In the genomic region with DNA sequence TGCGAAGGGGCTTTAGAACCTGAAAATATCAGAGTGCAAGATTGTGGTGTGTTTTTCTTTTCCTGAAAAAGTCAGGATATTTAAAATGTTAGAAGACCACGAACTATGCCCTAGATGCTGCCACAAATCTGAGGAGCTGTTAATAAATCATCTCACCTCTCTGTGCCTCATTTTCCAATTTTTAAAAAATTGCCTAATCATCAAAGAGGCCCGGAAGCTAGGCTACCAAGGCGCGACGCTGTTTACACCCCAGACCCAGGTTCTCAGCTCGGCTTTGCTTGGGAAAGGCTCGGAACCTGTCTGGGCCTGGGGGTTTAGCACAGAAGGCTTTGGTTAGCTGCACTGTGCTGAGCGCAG, we compare ENCODE assay signal across 9 cellular contexts.
DNase-seq lines count a peak whose midpoint lies in the region; ATAC-seq and TF ChIP-seq lines count a peak whose summit lies in the region.
"Had no signal": no experiment of that assay in that cellular context is flagged by ENCODE, and none has a peak within 500 bp of the region (broad histone marks: within the 10 kb centered on the region; RNA-seq: fewer than 3 reads in every experiment).

No MANE protein-coding gene starts in this region.

- TF ChIP-seq CTCF in esophagus muscularis mucosa (IDR thresholded peaks at IDR 0.05): no peak

- H3K4me1 ChIP-seq in BLaER1 treated with 17β-estradiol and CSF1 and Interleukin-3, amounts not matched to agents 10 nM and 100 nM: peaks cover 10 to 34% (median 23%) of the 10 kb centered on the region in 10 experiments; a peak in 18 of 20 replicates
- H3K4me1 ChIP-seq in esophagus muscularis mucosa (peaks cover 13 to 25% (median 22%) of the 10 kb centered on the region in 4 donors), rectal smooth muscle tissue (ENCODE audit: control insufficient read depth, insufficient read depth, low read length) (peaks cover 4% of the 10 kb centered on the region)

- TF ChIP-seq POLR2A in esophagus muscularis mucosa (IDR thresholded peaks at IDR 0.05; ENCODE audit: low read depth): no peak

- WGBS in esophagus muscularis mucosa: 59% methylated on average over 9 of the region's 9 CpGs

- no peaks in the 10 kb centered on the region for H3K36me3 ChIP-seq in BLaER1 treated with 17β-estradiol and CSF1 and Interleukin-3, amounts not matched to agents 10 nM and 100 nM
- H3K36me3 ChIP-seq in MG63 (no peaks in the 10 kb centered on the region), esophagus muscularis mucosa (no peaks in the 10 kb centered on the region), rectal smooth muscle tissue (ENCODE audit: control insufficient read depth, insufficient read depth, low read length) (no peaks in the 10 kb centered on the region)

- ATAC-seq in HG02571 (IDR thresholded peaks at IDR 0.05; ENCODE audit: unreplicated experiment): no peak

- no peaks in the 10 kb centered on the region for H4K20me1 ChIP-seq in BLaER1 treated with 17β-estradiol and CSF1 and Interleukin-3, amounts not matched to agents 10 nM and 100 nM

- H3K4me2 ChIP-seq in BLaER1 treated with 17β-estradiol and CSF1 and Interleukin-3, amounts not matched to agents 10 nM and 100 nM: peak overlapping the region; percentile 75 to 91 (median 87)

- peak overlapping the region in 8 of 11 experiments; percentile 60 to 77 (median 74); a peak in 15 of 22 replicates for H3K9ac ChIP-seq in BLaER1 treated with 17β-estradiol and CSF1 and Interleukin-3, amounts not matched to agents 10 nM and 100 nM
- no peak overlapping the region for H3K9ac ChIP-seq in rectal smooth muscle tissue (ENCODE audit: low read length)

- peaks cover 0 to 10% (median 0%) of the 10 kb centered on the region in 11 experiments; a peak in 3 of 22 replicates for H3K9me3 ChIP-seq in BLaER1 treated with 17β-estradiol and CSF1 and Interleukin-3, amounts not matched to agents 10 nM and 100 nM (replicated peaks in 1 of 11)
- H3K9me3 ChIP-seq in MG63 (no peaks in the 10 kb centered on the region), esophagus muscularis mucosa (peaks cover 0 to 14% (median 0%) of the 10 kb centered on the region in 4 donors)

- no peak for DNase-seq in MG63
- no peak for DNase-seq in esophagus muscularis mucosa (ENCODE audit: extremely low spot score)
- DNase-seq in T-helper 9 cell: no peak
- DNase-seq in activated T-cell treated with anti-CD3 and anti-CD28 coated beads, Interleukin-2, amount 50 U/mL, for 48 hours: no peak
- DNase-seq in NCI-H774 (lab: John Stamatoyannopoulos, UW): no peak
- DNase-seq: SW 1271 had no signal

- peaks cover 0 to 27% (median 11%) of the 10 kb centered on the region in 11 experiments; a peak in 13 of 22 replicates for H3K27me3 ChIP-seq in BLaER1 treated with 17β-estradiol and CSF1 and Interleukin-3, amounts not matched to agents 10 nM and 100 nM
- H3K27me3 ChIP-seq in MG63: no peaks in the 10 kb centered on the region
- H3K27me3 ChIP-seq in esophagus muscularis mucosa: no peaks in the 10 kb centered on the region
- H3K27me3 ChIP-seq in rectal smooth muscle tissue (ENCODE audit: control insufficient read depth, insufficient read depth, low read length): peaks cover 8% of the 10 kb centered on the region

- TF ChIP-seq EP300 in esophagus muscularis mucosa (IDR thresholded peaks at IDR 0.05): no peak

- peak overlapping the region in 8 of 11 experiments; percentile 53 to 72 (median 66); a peak in 14 of 22 replicates for H3K27ac ChIP-seq in BLaER1 treated with 17β-estradiol and CSF1 and Interleukin-3, amounts not matched to agents 10 nM and 100 nM
- H3K27ac ChIP-seq in esophagus muscularis mucosa (replicated peaks in 1 of 4) (peak overlapping the region; percentile 52 to 78 (median 67)), rectal smooth muscle tissue (ENCODE audit: low read depth, low read length) (peak overlapping the region; percentile 22)

- H3K4me3 ChIP-seq in BLaER1 treated with 17β-estradiol and CSF1 and Interleukin-3, amounts not matched to agents 10 nM and 100 nM: peak overlapping the region; percentile 48 to 69 (median 61); a peak in 18 of 20 replicates
- peak overlapping the region; percentile 38; the same call in 1 of the 2 replicates for H3K4me3 ChIP-seq in MG63
- peak overlapping the region; percentile 55 to 64 (median 58) for H3K4me3 ChIP-seq in esophagus muscularis mucosa
- H3K4me3 ChIP-seq in rectal smooth muscle tissue (ENCODE audit: low read length): peak overlapping the region; percentile 40

- intact Hi-C loops in esophagus muscularis mucosa (cut with DNase I): no loop called here
